ENCODE assay signal across 1 cellular context in genomic region chr5:170145462-170145861, GRCh38.
A peak's percentile ranks its signal among the peaks of the same experiment; 100 is the strongest.
TF ChIP-seq lines count a peak whose summit lies in the region.

No MANE protein-coding gene starts in this region.

TF ChIP-seq in K562, 482 proteins besides CTCF, POLR2A, EP300 and RAD21 (continued from another document):
- TF ChIP-seq, protein P1, sequence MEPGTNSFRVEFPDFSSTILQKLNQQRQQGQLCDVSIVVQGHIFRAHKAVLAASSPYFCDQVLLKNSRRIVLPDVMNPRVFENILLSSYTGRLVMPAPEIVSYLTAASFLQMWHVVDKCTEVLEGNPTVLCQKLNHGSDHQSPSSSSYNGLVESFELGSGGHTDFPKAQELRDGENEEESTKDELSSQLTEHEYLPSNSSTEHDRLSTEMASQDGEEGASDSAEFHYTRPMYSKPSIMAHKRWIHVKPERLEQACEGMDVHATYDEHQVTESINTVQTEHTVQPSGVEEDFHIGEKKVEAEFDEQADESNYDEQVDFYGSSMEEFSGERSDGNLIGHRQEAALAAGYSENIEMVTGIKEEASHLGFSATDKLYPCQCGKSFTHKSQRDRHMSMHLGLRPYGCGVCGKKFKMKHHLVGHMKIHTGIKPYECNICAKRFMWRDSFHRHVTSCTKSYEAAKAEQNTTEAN (CRISPR knock-in tag; IDR thresholded peaks at IDR 0.05), result no peak
- no peak for TF ChIP-seq ZNF445 (CRISPR knock-in tag; IDR thresholded peaks at IDR 0.05; ENCODE audit: low read depth)
- TF ChIP-seq, protein P2, sequence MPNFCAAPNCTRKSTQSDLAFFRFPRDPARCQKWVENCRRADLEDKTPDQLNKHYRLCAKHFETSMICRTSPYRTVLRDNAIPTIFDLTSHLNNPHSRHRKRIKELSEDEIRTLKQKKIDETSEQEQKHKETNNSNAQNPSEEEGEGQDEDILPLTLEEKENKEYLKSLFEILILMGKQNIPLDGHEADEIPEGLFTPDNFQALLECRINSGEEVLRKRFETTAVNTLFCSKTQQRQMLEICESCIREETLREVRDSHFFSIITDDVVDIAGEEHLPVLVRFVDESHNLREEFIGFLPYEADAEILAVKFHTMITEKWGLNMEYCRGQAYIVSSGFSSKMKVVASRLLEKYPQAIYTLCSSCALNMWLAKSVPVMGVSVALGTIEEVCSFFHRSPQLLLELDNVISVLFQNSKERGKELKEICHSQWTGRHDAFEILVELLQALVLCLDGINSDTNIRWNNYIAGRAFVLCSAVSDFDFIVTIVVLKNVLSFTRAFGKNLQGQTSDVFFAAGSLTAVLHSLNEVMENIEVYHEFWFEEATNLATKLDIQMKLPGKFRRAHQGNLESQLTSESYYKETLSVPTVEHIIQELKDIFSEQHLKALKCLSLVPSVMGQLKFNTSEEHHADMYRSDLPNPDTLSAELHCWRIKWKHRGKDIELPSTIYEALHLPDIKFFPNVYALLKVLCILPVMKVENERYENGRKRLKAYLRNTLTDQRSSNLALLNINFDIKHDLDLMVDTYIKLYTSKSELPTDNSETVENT (CRISPR knock-in tag; IDR thresholded peaks at IDR 0.05), result no peak
- no peak for TF ChIP-seq HLTF (IDR thresholded peaks at IDR 0.05)
- TF ChIP-seq FOXA3 (CRISPR knock-in tag; conservative IDR thresholded peaks at IDR 0.05 in 1 of 2, IDR thresholded peaks at IDR 0.05 in 1 of 2), result no peak
- TF ChIP-seq, protein P3, sequence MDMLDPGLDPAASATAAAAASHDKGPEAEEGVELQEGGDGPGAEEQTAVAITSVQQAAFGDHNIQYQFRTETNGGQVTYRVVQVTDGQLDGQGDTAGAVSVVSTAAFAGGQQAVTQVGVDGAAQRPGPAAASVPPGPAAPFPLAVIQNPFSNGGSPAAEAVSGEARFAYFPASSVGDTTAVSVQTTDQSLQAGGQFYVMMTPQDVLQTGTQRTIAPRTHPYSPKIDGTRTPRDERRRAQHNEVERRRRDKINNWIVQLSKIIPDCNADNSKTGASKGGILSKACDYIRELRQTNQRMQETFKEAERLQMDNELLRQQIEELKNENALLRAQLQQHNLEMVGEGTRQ (CRISPR knock-in tag; IDR thresholded peaks at IDR 0.05), result peak; percentile 80
- TF ChIP-seq CREBBP (IDR thresholded peaks at IDR 0.05; ENCODE audit: low read depth, low read length), result no peak
- no peak for TF ChIP-seq SREBF2 (CRISPR knock-in tag; IDR thresholded peaks at IDR 0.05)
- TF ChIP-seq FOSL1 (tag; conservative IDR thresholded peaks at IDR 0.05), result peak; percentile 58
- TF ChIP-seq KLF6 (CRISPR knock-in tag; IDR thresholded peaks at IDR 0.05; ENCODE audit: borderline replicate concordance), result no peak
- TF ChIP-seq RHOXF2B (CRISPR knock-in tag; conservative IDR thresholded peaks at IDR 0.05), result no peak
- TF ChIP-seq DPF2 (IDR thresholded peaks at IDR 0.05), result no peak
- no peak for TF ChIP-seq NCOA6 (IDR thresholded peaks at IDR 0.05)
- TF ChIP-seq RNF219 (CRISPR knock-in tag; IDR thresholded peaks at IDR 0.05), result no peak
